In genomic region chr16:46883690-46884512, GRCh38 we compare ENCODE assay signal across 8 cellular contexts. TPM values are rescaled to one million over a fixed set of nuclear protein-coding genes. Genes with fewer than 3 reads are reported as not detected.
DNase-seq lines count a peak whose midpoint lies in the region; ATAC-seq and TF ChIP-seq lines count a peak whose summit lies in the region.

A gene with protein sequence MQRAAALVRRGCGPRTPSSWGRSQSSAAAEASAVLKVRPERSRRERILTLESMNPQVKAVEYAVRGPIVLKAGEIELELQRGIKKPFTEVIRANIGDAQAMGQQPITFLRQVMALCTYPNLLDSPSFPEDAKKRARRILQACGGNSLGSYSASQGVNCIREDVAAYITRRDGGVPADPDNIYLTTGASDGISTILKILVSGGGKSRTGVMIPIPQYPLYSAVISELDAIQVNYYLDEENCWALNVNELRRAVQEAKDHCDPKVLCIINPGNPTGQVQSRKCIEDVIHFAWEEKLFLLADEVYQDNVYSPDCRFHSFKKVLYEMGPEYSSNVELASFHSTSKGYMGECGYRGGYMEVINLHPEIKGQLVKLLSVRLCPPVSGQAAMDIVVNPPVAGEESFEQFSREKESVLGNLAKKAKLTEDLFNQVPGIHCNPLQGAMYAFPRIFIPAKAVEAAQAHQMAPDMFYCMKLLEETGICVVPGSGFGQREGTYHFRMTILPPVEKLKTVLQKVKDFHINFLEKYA (plus strand): TSS chr16:46884362. CDS start chr16:46884716, 354 bp downstream.

- TF ChIP-seq POLR2A in esophagus squamous epithelium (IDR thresholded peaks at IDR 0.05) = peak in 3 of 4 donors; percentile 35 to 86 (median 79)

- ATAC-seq in GM21717 (IDR thresholded peaks at IDR 0.05; ENCODE audit: unreplicated experiment) (peak; percentile 97), Panc1 (peak; percentile 99)

- WGBS in esophagus squamous epithelium, 2 donors = 0 to 1% methylated on average over 11 to 18 of the region's 75 CpGs

- POLR2A ChIA-PET in Panc1 (lab: Charles Lee) = no interaction called here

- H3K4me1 ChIP-seq in Panc1 (ENCODE audit: control insufficient read depth, insufficient read depth, low read length) (peaks cover 6% of the 10 kb centered on the region), esophagus squamous epithelium (peaks cover 19 to 71% (median 20%) of the 10 kb centered on the region in 3 donors)

- TF ChIP-seq CTCF in Panc1 (IDR thresholded peaks at IDR 0.05) = no peak
- peak in 4 of 6 experiments; percentile 4 to 37 (median 14) for TF ChIP-seq CTCF in esophagus squamous epithelium (IDR thresholded peaks at IDR 0.05)

- intact Hi-C loops in Panc1 (cut with micrococcal nuclease; ENCODE audit: unreplicated experiment) (no loop called here), esophagus squamous epithelium (cut with DNase I) (no loop called here)

- H3K27ac ChIP-seq in Panc1 (ENCODE audit: low read length) (peak within 1 kb of the TSS; percentile 79), esophagus squamous epithelium (peak within 1 kb of the TSS; percentile 85 to 91 (median 88))

- no peaks in the 10 kb centered on the region for H3K36me3 ChIP-seq in Panc1 (ENCODE audit: control insufficient read depth, insufficient read depth, low read length)
- H3K36me3 ChIP-seq in esophagus squamous epithelium = peaks cover 0 to 6% (median 0%) of the 10 kb centered on the region in 3 donors

- in situ Hi-C loops in Panc1 (cut with HindIII; ENCODE audit: low pct_unique_long_range_greater_than_20kb, low sequenced_read_pairs) = no loop called here

- H3K27me3 ChIP-seq in Panc1 (ENCODE audit: control insufficient read depth, insufficient read depth, low read length) (0 out of 2 replicates have a peak, but pooled peaks cover 2% of the 10 kb centered on the region), esophagus squamous epithelium (no peaks in the 10 kb centered on the region)

- CTCF ChIA-PET in Panc1 (lab: Charles Lee) = interaction anchor here (1.6 kb wide), 1 partner anchor 30 kb away, joined by 4 read pairs; no protein-coding TSS in a partner anchor

- peak within 1 kb of the TSS; percentile 60 for H3K4me3 ChIP-seq in Jurkat, Clone E6-1 (ENCODE audit: low read length)
- peak within 1 kb of the TSS; percentile 74 to 77 for H3K4me3 ChIP-seq in Panc1 (ENCODE audit: low read depth in 2 of 2, low read length in 2 of 2)
- peak within 1 kb of the TSS; percentile 61 to 98 (median 87) for H3K4me3 ChIP-seq in esophagus squamous epithelium

- BruUV-seq in Panc1 (replicated peaks; lab: Mats Ljungman, UMichigan) = no TSS peak

- H3K9me3 ChIP-seq in Panc1 (ENCODE audit: control insufficient read depth, insufficient read depth, low read depth, low read length) (no peaks in the 10 kb centered on the region), esophagus squamous epithelium (no peaks in the 10 kb centered on the region)

- DNase-seq in DMS79 treated with DMSO at 0.1 percent for 48 hours (lab: John Stamatoyannopoulos, UW) (peak; percentile 69), Panc1 (ENCODE audit: low read depth, low spot score) (peak; percentile 48), activated T-helper 1 cell treated with Interleukin-2 at 50 U/mL for 16 hours (ENCODE audit: low read depth) (peak; percentile 56), esophagus squamous epithelium (lab: John Stamatoyannopoulos, UW) (peak; percentile 71), myocyte (ENCODE audit: low read depth) (peak; percentile 97)
- DNase-seq in Jurkat, Clone E6-1 (ENCODE audit: low read depth, low spot score) = peak; percentile 24
- peak; percentile 46 to 73 for DNase-seq in stimulated activated CD8-positive, alpha-beta memory T cell treated with anti-CD3 and anti-CD28 coated beads, Interleukin-7, amount 100 ng/mL, for 4 hours (ENCODE audit: low read depth in 2 of 2)

RNA-seq across cellular contexts. Expression of the gene that starts here (rescaled TPM):
- polyA plus RNA-seq in Jurkat, Clone E6-1 (2012; ENCODE audit: insufficient read depth, insufficient read length) = 20.6 TPM
- 12.7 TPM for total RNA-seq in Panc1 (2021; ENCODE audit: unreplicated experiment)
- 27.1 TPM for polyA plus RNA-seq in Panc1 (2012; ENCODE audit: insufficient read length)
- total RNA-seq in esophagus squamous epithelium = 100 to 1,000 TPM in 1 of 4 donors, 10 to 100 TPM in 3; 43.3 to 113 (median 77.2) TPM
- 17.0 and 22.1 TPM in 2 replicates for total RNA-seq in myocyte
- 30.1 TPM for polyA plus RNA-seq in myocyte (2012)

Comparison
In these comparisons a context has a peak if more than half of its experiments do, and no peak if none do; other contexts are left out.
1. Peak in every context shown above with its lines: DNase-seq, ATAC-seq, H3K4me3 ChIP-seq and H3K27ac ChIP-seq.
2. DNase-seq: peak in every context shown above with its lines; median percentile 97 in myocyte; 71 in esophagus squamous epithelium; 69 in DMS79 treated with DMSO at 0.1 percent for 48 hours; 60 in stimulated activated CD8-positive, alpha-beta memory T cell treated with anti-CD3 and anti-CD28 coated beads, Interleukin-7, amount 100 ng/mL, for 4 hours; 56 in activated T-helper 1 cell treated with Interleukin-2 at 50 U/mL for 16 hours; 48 in Panc1; 24 in Jurkat, Clone E6-1.